Comparison of ENCODE assay signal across 44 cellular contexts in the genomic region with DNA sequence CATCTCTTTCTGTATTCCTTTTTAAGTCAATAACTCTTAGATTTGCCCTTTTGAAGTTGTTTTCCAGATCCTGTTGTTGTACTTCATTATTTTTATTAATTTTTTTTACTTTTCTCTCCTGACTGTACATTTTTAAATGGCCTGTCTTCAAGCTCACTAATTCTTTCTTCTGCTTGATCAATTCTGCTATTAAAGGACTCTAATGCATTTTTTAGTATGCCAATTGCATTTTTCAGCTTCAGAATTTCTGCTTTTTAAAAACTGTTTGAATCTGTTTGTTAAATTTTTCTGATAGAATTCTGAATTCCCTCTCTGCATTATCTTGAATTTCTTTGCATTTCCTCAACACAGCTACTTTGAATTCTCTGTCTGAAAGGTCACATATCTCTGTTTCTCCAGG. TPM values are rescaled to one million over a fixed set of nuclear protein-coding genes. Genes with fewer than 3 reads are reported as not detected.
"Had no signal": no experiment of that assay in that cellular context is flagged by ENCODE, and none has a peak within 500 bp of the region (broad histone marks: within the 10 kb centered on the region; RNA-seq: fewer than 3 reads in every experiment).

No MANE protein-coding gene starts in this region.

- FAIRE-seq: astrocyte, bronchial epithelial cell had no signal

- H3K4me3 Mint-ChIP-seq: activated naive CD4-positive, alpha-beta T cell treated with anti-CD3 and anti-CD28 coated beads for 36 hours; activated naive CD4-positive, alpha-beta T cell treated with anti-CD3 and anti-CD28 coated beads, Interleukin-2, amount 10 ng/mL, durations not matched to agents 7 days and 5 days; activated naive CD4-positive, alpha-beta T cell treated with anti-CD3 and anti-CD28 coated beads, Interleukin-2, amount 50 U/mL, for 24 hours; activated naive CD8-positive, alpha-beta T cell; activated naive CD8-positive, alpha-beta T cell treated with anti-CD3 and anti-CD28 coated beads for 36 hours; activated naive CD8-positive, alpha-beta T cell treated with anti-CD3 and anti-CD28 coated beads, Interleukin-2, amount 10 ng/mL, durations not matched to agents 7 days and 5 days; activated naive CD8-positive, alpha-beta T cell treated with anti-CD3 and anti-CD28 coated beads, Interleukin-2, amount 50 U/mL, for 24 hours; activated T-cell treated with anti-CD3 and anti-CD28 coated beads, Interleukin-2, amount 50 U/mL, for 24 hours; activated T-cell treated with anti-CD3 and anti-CD28 coated beads, Interleukin-2, amount 50 U/mL, for 4 hours; activated T-cell treated with anti-CD3 and anti-CD28 coated beads, Interleukin-2, amount 50 U/mL, for 72 hours; activated T-helper 1 cell treated with anti-CD3 and anti-CD28 coated beads, Interleukin-12 subunit alpha, Interleukin-12 subunit beta, Interleukin-2, Interleukin-4 antibody, amounts not matched to agents 30 ng/mL and 10 ng/mL and 1 ng/mL, durations not matched to agents 14 hours and 24 hours and 36 hours; activated T-helper 17 cell treated with anti-CD3 and anti-CD28 coated beads, Interleukin-2, amount 50 U/mL, for 72 hours; brain; central memory CD8-positive, alpha-beta T cell had no signal

- H3K4me3 ChIP-seq: adrenal gland, ascending aorta, body of pancreas, breast epithelium, cardiac muscle cell had no signal

- H3K4me1 ChIP-seq: adrenal gland, ascending aorta, body of pancreas, breast epithelium had no signal

- H3K36me3 ChIP-seq: adrenal gland, ascending aorta, brain microvascular endothelial cell, breast epithelium, cardiac muscle cell had no signal

- H3K27ac ChIP-seq: adrenal gland, ascending aorta, body of pancreas, brain microvascular endothelial cell, breast epithelium, cardiac muscle cell had no signal

- H3K36me3 Mint-ChIP-seq: activated naive CD8-positive, alpha-beta T cell; activated naive CD8-positive, alpha-beta T cell treated with anti-CD3 and anti-CD28 coated beads for 36 hours; brain had no signal

- ATAC-seq: body of pancreas had no signal

- DNase-seq: activated effector memory CD4-positive, alpha-beta T cell treated with anti-CD3 and anti-CD28 coated beads, Interleukin-2, amount 50 U/mL, for 16 hours; activated effector memory CD4-positive, alpha-beta T cell treated with Interleukin-2 at 50 U/mL for 16 hours; activated gamma-delta T cell; activated gamma-delta T cell treated with Interleukin-2 at 50 U/mL for 16 hours; activated naive CD4-positive, alpha-beta T cell; activated naive CD4-positive, alpha-beta T cell treated with anti-CD3 and anti-CD28 coated beads, Interleukin-2, amount 50 U/mL, for 16 hours; activated naive CD4-positive, alpha-beta T cell treated with Interleukin-2 at 50 U/mL for 16 hours; activated naive CD8-positive, alpha-beta T cell treated with anti-CD3 and anti-CD28 coated beads, Interleukin-2, amount 10 ng/mL, durations not matched to agents 7 days and 5 days; activated naive CD8-positive, alpha-beta T cell treated with anti-CD3 and anti-CD28 coated beads, Interleukin-2, amount 50 U/mL, for 24 hours; activated T-cell treated with anti-CD3 and anti-CD28 coated beads, Interleukin-2, amount 50 U/mL, for 1 hour; activated T-cell treated with anti-CD3 and anti-CD28 coated beads, Interleukin-2, amount 50 U/mL, for 24 hours; activated T-cell treated with anti-CD3 and anti-CD28 coated beads, Interleukin-2, amount 50 U/mL, for 4 hours; activated T-cell treated with anti-CD3 and anti-CD28 coated beads, Interleukin-2, amount 50 U/mL, for 48 hours; adrenal gland; amniotic stem cell; amygdala; anterior cingulate cortex; aorta; body of pancreas; brain microvascular endothelial cell; caudate nucleus; central memory CD4-positive, alpha-beta T cell; cerebellar nuclear complex had no signal

- H3K27me3 Mint-ChIP-seq: central memory CD8-positive, alpha-beta T cell had no signal

- H3K27ac Mint-ChIP-seq: activated naive CD4-positive, alpha-beta T cell treated with anti-CD3 and anti-CD28 coated beads for 36 hours; activated naive CD4-positive, alpha-beta T cell treated with anti-CD3 and anti-CD28 coated beads, Interleukin-2, amount 10 ng/mL, durations not matched to agents 7 days and 5 days; activated naive CD4-positive, alpha-beta T cell treated with anti-CD3 and anti-CD28 coated beads, Interleukin-2, amount 50 U/mL, for 24 hours; activated naive CD8-positive, alpha-beta T cell; activated naive CD8-positive, alpha-beta T cell treated with anti-CD3 and anti-CD28 coated beads for 36 hours; activated naive CD8-positive, alpha-beta T cell treated with anti-CD3 and anti-CD28 coated beads, Interleukin-2, amount 10 ng/mL, durations not matched to agents 7 days and 5 days; activated naive CD8-positive, alpha-beta T cell treated with anti-CD3 and anti-CD28 coated beads, Interleukin-2, amount 50 U/mL, for 24 hours; activated T-cell treated with anti-CD3 and anti-CD28 coated beads, Interleukin-2, amount 50 U/mL, for 24 hours; activated T-cell treated with anti-CD3 and anti-CD28 coated beads, Interleukin-2, amount 50 U/mL, for 72 hours; activated T-helper 1 cell treated with anti-CD3 and anti-CD28 coated beads, Interleukin-12 subunit alpha, Interleukin-12 subunit beta, Interleukin-2, Interleukin-4 antibody, amounts not matched to agents 30 ng/mL and 10 ng/mL and 1 ng/mL, durations not matched to agents 14 hours and 24 hours and 36 hours; activated T-helper 17 cell treated with anti-CD3 and anti-CD28 coated beads, Interleukin-2, amount 50 U/mL, for 72 hours; activated T-helper 2 cell treated with anti-CD3 and anti-CD28 coated beads, Interferon-gamma antibody, Interleukin-2, Interleukin-4, amounts not matched to agents 10 μg/mL and 5 μg/mL and 100 μg/mL, durations not matched to agents 14 hours and 24 hours and 36 hours; brain had no signal

- H3K27me3 ChIP-seq: adrenal gland, ascending aorta, body of pancreas, brain microvascular endothelial cell, breast epithelium, cardiac muscle cell had no signal

- H3K4me1 Mint-ChIP-seq: activated naive CD4-positive, alpha-beta T cell treated with anti-CD3 and anti-CD28 coated beads, Interleukin-2, amount 50 U/mL, for 24 hours; activated naive CD8-positive, alpha-beta T cell treated with anti-CD3 and anti-CD28 coated beads for 36 hours; activated naive CD8-positive, alpha-beta T cell treated with anti-CD3 and anti-CD28 coated beads, Interleukin-2, amount 50 U/mL, for 24 hours; activated T-helper 17 cell treated with anti-CD3 and anti-CD28 coated beads, Interleukin-2, amount 50 U/mL, for 72 hours; brain; central memory CD8-positive, alpha-beta T cell had no signal

RNA-seq across cellular contexts. Expression of gene OR5K4, which starts 5.6 kb away (rescaled TPM):
- total RNA-seq: activated naive CD4-positive, alpha-beta T cell treated with anti-CD3 and anti-CD28 coated beads for 36 hours; activated naive CD4-positive, alpha-beta T cell treated with anti-CD3 and anti-CD28 coated beads, Interleukin-2, amount 50 U/mL, for 72 hours; activated naive CD8-positive, alpha-beta T cell treated with anti-CD3 and anti-CD28 coated beads for 36 hours; activated naive CD8-positive, alpha-beta T cell treated with anti-CD3 and anti-CD28 coated beads, Interleukin-2, amount 10 ng/mL, durations not matched to agents 7 days and 5 days; activated T-cell treated with anti-CD3 and anti-CD28 coated beads, Interleukin-2, amount 50 U/mL, for 4 hours; activated T-cell treated with anti-CD3 and anti-CD28 coated beads, Interleukin-2, amount 50 U/mL, for 72 hours; activated T-helper 1 cell treated with anti-CD3 and anti-CD28 coated beads, Interleukin-12 subunit alpha, Interleukin-12 subunit beta, Interleukin-2, Interleukin-4 antibody, amounts not matched to agents 30 ng/mL and 10 ng/mL and 1 ng/mL, durations not matched to agents 14 hours and 24 hours and 36 hours; activated T-helper 17 cell treated with anti-CD3 and anti-CD28 coated beads, Interleukin-2, amount 50 U/mL, for 72 hours; activated T-helper 2 cell treated with anti-CD3 and anti-CD28 coated beads, Interferon-gamma antibody, Interleukin-2, Interleukin-4, amounts not matched to agents 10 μg/mL and 5 μg/mL and 100 μg/mL, durations not matched to agents 14 hours and 24 hours and 36 hours; adrenal gland; aorta; ascending aorta; astrocyte; body of pancreas; breast epithelium; bronchial epithelial cell; cardiac muscle cell; cardiac septum; cerebellum; chondrocyte had no signal
- polyA plus RNA-seq: adipose tissue, adrenal gland, aorta, cardiac muscle cell had no signal

RNA-seq across cellular contexts. Expression of gene OR5K3, which starts 31.2 kb away (rescaled TPM):
- total RNA-seq: activated naive CD4-positive, alpha-beta T cell treated with anti-CD3 and anti-CD28 coated beads for 36 hours; activated naive CD4-positive, alpha-beta T cell treated with anti-CD3 and anti-CD28 coated beads, Interleukin-2, amount 50 U/mL, for 72 hours; activated naive CD8-positive, alpha-beta T cell treated with anti-CD3 and anti-CD28 coated beads for 36 hours; activated naive CD8-positive, alpha-beta T cell treated with anti-CD3 and anti-CD28 coated beads, Interleukin-2, amount 10 ng/mL, durations not matched to agents 7 days and 5 days; activated T-cell treated with anti-CD3 and anti-CD28 coated beads, Interleukin-2, amount 50 U/mL, for 4 hours; activated T-cell treated with anti-CD3 and anti-CD28 coated beads, Interleukin-2, amount 50 U/mL, for 72 hours; activated T-helper 1 cell treated with anti-CD3 and anti-CD28 coated beads, Interleukin-12 subunit alpha, Interleukin-12 subunit beta, Interleukin-2, Interleukin-4 antibody, amounts not matched to agents 30 ng/mL and 10 ng/mL and 1 ng/mL, durations not matched to agents 14 hours and 24 hours and 36 hours; activated T-helper 17 cell treated with anti-CD3 and anti-CD28 coated beads, Interleukin-2, amount 50 U/mL, for 72 hours; activated T-helper 2 cell treated with anti-CD3 and anti-CD28 coated beads, Interferon-gamma antibody, Interleukin-2, Interleukin-4, amounts not matched to agents 10 μg/mL and 5 μg/mL and 100 μg/mL, durations not matched to agents 14 hours and 24 hours and 36 hours; adrenal gland; aorta; ascending aorta; astrocyte; body of pancreas; breast epithelium; bronchial epithelial cell; cardiac muscle cell; cardiac septum; cerebellum; chondrocyte had no signal
- polyA plus RNA-seq: adipose tissue, adrenal gland, aorta, cardiac muscle cell had no signal
